Comparison of ENCODE assay signal across 30 cellular contexts in the genomic region with DNA sequence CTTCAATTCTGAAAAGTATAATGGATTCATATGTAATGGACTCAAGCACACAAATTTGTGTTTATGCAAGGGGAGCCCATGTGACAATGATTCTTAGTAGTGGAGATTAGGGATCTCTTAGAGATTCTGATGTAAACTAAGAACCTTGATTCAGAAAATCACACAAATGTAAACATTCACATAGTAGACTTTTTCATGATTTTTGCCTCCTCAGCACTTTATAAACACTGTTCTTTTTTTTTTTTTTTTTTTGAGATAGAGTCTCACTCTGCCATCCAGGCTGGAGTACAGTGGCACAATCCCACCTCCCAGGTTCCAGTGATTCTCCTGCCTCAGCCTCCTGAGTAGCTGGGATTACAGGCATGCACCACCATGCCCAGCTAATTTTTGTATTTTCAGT.
"Had no signal": no experiment of that assay in that cellular context is flagged by ENCODE, and none has a peak within 500 bp of the region (broad histone marks: within the 10 kb centered on the region; RNA-seq: fewer than 3 reads in every experiment).

No MANE protein-coding gene starts in this region.

- H3K4me1 ChIP-seq: pancreas, prostate gland, suprapubic skin, testis, transverse colon, upper lobe of right lung, uterus had no signal

- H3K9me3 ChIP-seq: pancreas, prostate gland, testis, uterus had no signal

- H3K27ac Mint-ChIP-seq: naive B cell; naive thymus-derived CD8-positive, alpha-beta T cell; natural killer cell treated with Interleukin-12 subunit alpha and Interleukin-12 subunit beta and Interleukin-15 and Interleukin-18, amount 100 ng/mL, for 72 hours; nephron progenitor cell; stimulated activated memory B cell treated with anti-CD40 and anti-IgM and Interleukin-4, amounts not matched to agents 10 μg/mL and 1 μg/mL and 100 μg/mL, for 72 hours; stimulated activated naive CD8-positive, alpha-beta T cell treated with anti-CD3 and anti-CD28 coated beads, Interleukin-15, amount 100 ng/mL, for 72 hours; type B pancreatic cell had no signal

- H3K4me3 Mint-ChIP-seq: naive B cell; naive thymus-derived CD8-positive, alpha-beta T cell; natural killer cell treated with Interleukin-12 subunit alpha and Interleukin-12 subunit beta and Interleukin-15 and Interleukin-18, amount 100 ng/mL, for 72 hours; nephron progenitor cell; neural crest cell; stimulated activated memory B cell treated with anti-CD40 and anti-IgM and Interleukin-4, amounts not matched to agents 10 μg/mL and 1 μg/mL and 100 μg/mL, for 72 hours; stimulated activated naive CD8-positive, alpha-beta T cell treated with anti-CD3 and anti-CD28 coated beads, Interleukin-15, amount 100 ng/mL, for 72 hours; type B pancreatic cell had no signal

- H3K36me3 ChIP-seq: neutrophil, pancreas, prostate gland, suprapubic skin, tibial artery, transverse colon, upper lobe of right lung, uterus had no signal

- H3K27me3 Mint-ChIP-seq: naive B cell; naive thymus-derived CD8-positive, alpha-beta T cell; natural killer cell treated with Interleukin-12 subunit alpha and Interleukin-12 subunit beta and Interleukin-15 and Interleukin-18, amount 100 ng/mL, for 72 hours; stimulated activated memory B cell treated with anti-CD40 and anti-IgM and Interleukin-4, amounts not matched to agents 10 μg/mL and 1 μg/mL and 100 μg/mL, for 72 hours; stimulated activated naive CD8-positive, alpha-beta T cell treated with anti-CD3 and anti-CD28 coated beads, Interleukin-15, amount 100 ng/mL, for 72 hours; type B pancreatic cell had no signal

- DNase-seq: naive B cell; naive thymus-derived CD8-positive, alpha-beta T cell; nephron progenitor cell; nucleus accumbens; pancreas; retina; right cardiac atrium; stimulated activated CD4-positive, alpha-beta T cell treated with anti-CD3 and anti-CD28 coated beads, Interleukin-15, amount 100 ng/mL, for 24 hours; stimulated activated CD4-positive, alpha-beta T cell treated with anti-CD3 and anti-CD28 coated beads, Interleukin-2, amount 100 ng/mL, for 24 hours; stimulated activated CD4-positive, alpha-beta T cell treated with anti-CD3 and anti-CD28 coated beads, Interleukin-2, amount 100 ng/mL, for 48 hours; stimulated activated CD4-positive, alpha-beta T cell treated with anti-CD3 and anti-CD28 coated beads, Interleukin-4, amount 100 ng/mL, for 4 hours; stimulated activated CD8-positive, alpha-beta memory T cell treated with anti-CD3 and anti-CD28 coated beads, Interleukin-4, amount 100 ng/mL, for 48 hours; stimulated activated naive CD4-positive, alpha-beta T cell; stimulated activated naive CD8-positive, alpha-beta T cell treated with anti-CD3 and anti-CD28 coated beads, Interleukin-15, amount 100 ng/mL, for 72 hours; stimulated activated naive CD8-positive, alpha-beta T cell treated with anti-CD3 and anti-CD28 coated beads, Interleukin-15, Interleukin-2, amounts not matched to agents 100 U/mL and 50 U/mL, for 24 hours; substantia nigra; testis; tibial artery; transverse colon; upper lobe of right lung; uterus had no signal

- H3K27me3 ChIP-seq: neutrophil, pancreas, suprapubic skin, testis, tibial artery, transverse colon, upper lobe of right lung, uterus had no signal

- H3K4me1 Mint-ChIP-seq: naive B cell; naive thymus-derived CD8-positive, alpha-beta T cell; neural crest cell; stimulated activated memory B cell treated with anti-CD40 and anti-IgM and Interleukin-4, amounts not matched to agents 10 μg/mL and 1 μg/mL and 100 μg/mL, for 72 hours; stimulated activated naive CD8-positive, alpha-beta T cell treated with anti-CD3 and anti-CD28 coated beads, Interleukin-15, amount 100 ng/mL, for 72 hours had no signal

- H3K4me3 ChIP-seq: pancreas, prostate gland, skin epidermis, suprapubic skin, testis, tibial artery, transverse colon, upper lobe of right lung, uterus had no signal

- H3K27ac ChIP-seq: neutrophil, pancreas, prostate gland, skin epidermis, suprapubic skin, tibial artery, transverse colon, upper lobe of right lung, uterus had no signal

- H3K36me3 Mint-ChIP-seq: stimulated activated memory B cell treated with anti-CD40 and anti-IgM and Interleukin-4, amounts not matched to agents 10 μg/mL and 1 μg/mL and 100 μg/mL, for 72 hours; type B pancreatic cell had no signal

- ATAC-seq: naive thymus-derived CD8-positive, alpha-beta T cell; natural killer cell treated with Interleukin-12 subunit alpha and Interleukin-12 subunit beta and Interleukin-15 and Interleukin-18, amount 100 ng/mL, for 72 hours; pancreas; right cardiac atrium; sciatic nerve; stimulated activated memory B cell treated with anti-CD40 and anti-IgM and Interleukin-4, amounts not matched to agents 10 μg/mL and 1 μg/mL and 100 μg/mL, for 72 hours; stimulated activated naive CD8-positive, alpha-beta T cell treated with anti-CD3 and anti-CD28 coated beads, Interleukin-15, amount 100 ng/mL, for 72 hours; stimulated activated naive CD8-positive, alpha-beta T cell treated with anti-CD3 and anti-CD28 coated beads, Interleukin-15, Interleukin-2, amounts not matched to agents 100 U/mL and 50 U/mL, for 24 hours; upper lobe of right lung had no signal

- FAIRE-seq: pancreas had no signal
